Comparison of ENCODE assay signal across 8 cellular contexts in genomic region chr10:90856964-90857634, GRCh38. TPM values are rescaled to one million over a fixed set of nuclear protein-coding genes. Genes with fewer than 3 reads are reported as not detected.
DNase-seq lines count a peak whose midpoint lies in the region; ATAC-seq and TF ChIP-seq lines count a peak whose summit lies in the region.

No MANE protein-coding gene starts in this region.

- peaks cover 36% of the 10 kb centered on the region for H3K27me3 Mint-ChIP-seq in IgD-negative memory B cell

- no peaks in the 10 kb centered on the region for H4K20me1 ChIP-seq in mammary epithelial cell (ENCODE audit: insufficient read depth, low read length)

- H3K79me2 ChIP-seq in mammary epithelial cell (ENCODE audit: insufficient read depth, low read length): peaks cover 56% of the 10 kb centered on the region

- peaks cover 0 to 9% (median 6%) of the 10 kb centered on the region in 3 donors for H3K4me1 Mint-ChIP-seq in IgD-negative memory B cell

- H3K4me3 ChIP-seq in mammary epithelial cell (replicated peaks in 1 of 3; ENCODE audit: insufficient read depth in 1 of 3, low read depth in 2 of 3, low read length in 3 of 3) (peak overlapping the region; percentile 57 to 98 (median 95)), mesodermal cell (ENCODE audit: extremely low read depth, insufficient read depth, low read length, poor library complexity, severe bottlenecking) (peak overlapping the region; percentile 54), aorta (ENCODE audit: low read length in 2 of 2) (peak overlapping the region; percentile 85 to 88)

- H3K36me3 Mint-ChIP-seq in IgD-negative memory B cell: no peaks in the 10 kb centered on the region

- TF ChIP-seq CTCF in mammary epithelial cell (conservative IDR thresholded peaks at IDR 0.05 in 1 of 2, IDR thresholded peaks at IDR 0.05 in 1 of 2; ENCODE audit: extremely low read depth in 1 of 2, insufficient read depth in 1 of 2, low read depth in 1 of 2, low read length in 2 of 2): no peak

- DNase-seq in mammary epithelial cell: peak; percentile 43
- peak; percentile 54 to 73 for DNase-seq in aorta
- no peak for DNase-seq in activated gamma-delta T cell treated with Interleukin-2 at 50 U/mL for 16 hours
- DNase-seq in SKM-1 treated with dmso at 0.1 percent for 144 hours (lab: John Stamatoyannopoulos, UW; ENCODE audit: unreplicated experiment): no peak
- no peak for DNase-seq in AG20443 (ENCODE audit: low spot score)

- no peaks in the 10 kb centered on the region for H3K27me3 ChIP-seq in mammary epithelial cell (ENCODE audit: insufficient read depth, low read length)
- no peaks in the 10 kb centered on the region for H3K27me3 ChIP-seq in aorta (ENCODE audit: control insufficient read depth in 1 of 2, insufficient read depth in 2 of 2, low read length in 1 of 2)

- peak overlapping the region; percentile 91 for H2AFZ ChIP-seq in mammary epithelial cell (ENCODE audit: low read depth, low read length)

- BruUV-seq in mammary epithelial cell (replicated peaks; lab: Mats Ljungman, UMichigan): no TSS peak

- in situ Hi-C loops in mammary epithelial cell (cut with MboI; ENCODE audit: low sequenced_read_pairs in 2 of 2): loop anchor here in 1 of 2 donors (5.0 to 25.0 kb wide), 4 partner anchors 62 to 870 kb away; no protein-coding TSS in a partner anchor

- peak overlapping the region; percentile 79 for H3K4me2 ChIP-seq in mammary epithelial cell (ENCODE audit: insufficient read depth, low read depth, low read length)

- intact Hi-C loops in mammary epithelial cell (cut with micrococcal nuclease): loop anchor here (1.0 to 2.0 kb wide), 2 partner anchors 22 to 40 kb away; no protein-coding TSS in a partner anchor
- intact Hi-C loops in aorta (cut with DNase I): loop anchor here in 1 of 2 donors (5.0 kb wide), 1 partner anchor 1065 kb away; no protein-coding TSS in a partner anchor

- peak overlapping the region in 1 of 3 donors; percentile 81 for H3K27ac Mint-ChIP-seq in IgD-negative memory B cell

- H3K36me3 ChIP-seq in mammary epithelial cell (ENCODE audit: insufficient read depth, low read length) (no peaks in the 10 kb centered on the region), mesodermal cell (ENCODE audit: control insufficient read depth, insufficient read depth, low read length) (no peaks in the 10 kb centered on the region), aorta (ENCODE audit: control insufficient read depth in 1 of 2, insufficient read depth in 2 of 2, low read length in 1 of 2) (no peaks in the 10 kb centered on the region)

- H3K9me3 Mint-ChIP-seq in IgD-negative memory B cell: no peaks in the 10 kb centered on the region

- H3K4me1 ChIP-seq in mammary epithelial cell (ENCODE audit: insufficient read depth, low read length) (peaks cover 22% of the 10 kb centered on the region), mesodermal cell (ENCODE audit: control insufficient read depth, insufficient read depth, low read length, poor library complexity, severe bottlenecking) (peaks cover 9% of the 10 kb centered on the region), aorta (ENCODE audit: control insufficient read depth in 1 of 2, insufficient read depth in 2 of 2, low read length in 2 of 2) (no peaks in the 10 kb centered on the region)

- CTCF ChIA-PET in mammary epithelial cell (lab: Charles Lee; ENCODE audit: low non-redundant PET): interaction anchor here (0.6 kb wide), 1 partner anchor 193 kb away, joined by 6 read pairs; no protein-coding TSS in a partner anchor

- ATAC-seq in GM18907 (IDR thresholded peaks at IDR 0.05; ENCODE audit: unreplicated experiment): peak; percentile 4
- ATAC-seq in aorta (ENCODE audit: low FRiP score): peak; percentile 31

- H3K4me3 Mint-ChIP-seq in IgD-negative memory B cell: peak overlapping the region; percentile 61 to 95 (median 88)

- dilution Hi-C loops in mammary epithelial cell (cut with HindIII; ENCODE audit: low sequenced_read_pairs): no loop called here

- H3K9me3 ChIP-seq in mammary epithelial cell (replicated peaks; ENCODE audit: insufficient read depth, low read length): no peaks in the 10 kb centered on the region
- no peaks in the 10 kb centered on the region for H3K9me3 ChIP-seq in mesodermal cell (ENCODE audit: control insufficient read depth, low read length)
- no peaks in the 10 kb centered on the region for H3K9me3 ChIP-seq in aorta (ENCODE audit: control insufficient read depth, low read length)

- H3K27ac ChIP-seq in mammary epithelial cell (ENCODE audit: insufficient read depth, low read depth, low read length): peak overlapping the region; percentile 63
- H3K27ac ChIP-seq in mesodermal cell (ENCODE audit: low read depth, low read length, severe bottlenecking): no peak overlapping the region
- no peak overlapping the region for H3K27ac ChIP-seq in aorta (ENCODE audit: low read depth in 1 of 2, low read length in 2 of 2)

- peak overlapping the region; percentile 66 for H3K9ac ChIP-seq in mammary epithelial cell (ENCODE audit: insufficient read depth, low read length)

- 29% methylated on average over 28 of the region's 59 CpGs for WGBS in mammary epithelial cell (ENCODE audit: low coverage, missing lambda C conversion rate)
- 3 to 4% methylated on average over 44 to 58 of the region's 59 CpGs for WGBS in mesodermal cell (ENCODE audit: insufficient coverage in 2 of 2), 2 experiments
- WGBS in aorta, 2 donors: 8 to 10% methylated on average over 55 to 59 of the region's 59 CpGs

RNA-seq across cellular contexts. Expression of gene HTR7, which starts 0.7 kb away (rescaled TPM):
- polyA plus RNA-seq in IgD-negative memory B cell (not detected), mammary epithelial cell (19.5 TPM), aorta (1 to 10 TPM; 2.1 to 2.5 TPM)
- total RNA-seq in mammary epithelial cell (10 to 100 TPM; 20.2 to 24.1 TPM), aorta (1 to 10 TPM; 1.3 to 3.1 TPM)
- 14.0 TPM for polyA minus RNA-seq in mammary epithelial cell
- 1.3 TPM for polyA plus RNA-seq in mesodermal cell (2013, experiment 1 of 2)
- polyA plus RNA-seq in mesodermal cell (2013, experiment 2 of 2): 1.7 TPM

RNA-seq across cellular contexts. Expression of gene RPP30, which starts 14.7 kb away (rescaled TPM):
- polyA plus RNA-seq in IgD-negative memory B cell: 49.8 TPM
- total RNA-seq in mammary epithelial cell: 10 to 100 TPM; 32.3 to 38.8 TPM
- polyA plus RNA-seq in mammary epithelial cell: 29.7 TPM
- polyA minus RNA-seq in mammary epithelial cell: 50.3 TPM
- 71.8 TPM for polyA plus RNA-seq in mesodermal cell (2013, experiment 1 of 2)
- polyA plus RNA-seq in mesodermal cell (2013, experiment 2 of 2): 76.2 TPM
- 10 to 100 TPM; 25.2 to 28.0 TPM for total RNA-seq in aorta
- 10 to 100 TPM; 28.3 to 42.6 TPM for polyA plus RNA-seq in aorta

Comparison
In these comparisons a context has a peak if more than half of its experiments do, and no peak if none do; other contexts are left out.
1. DNase-seq: peak in mammary epithelial cell (single experiment) and aorta (2 of 2); none in activated gamma-delta T cell treated with Interleukin-2 at 50 U/mL for 16 hours (single experiment), SKM-1 treated with dmso at 0.1 percent for 144 hours (single experiment) and AG20443 (single experiment).
2. Peak in every context shown above with its lines, with median percentiles within 50 percentile points of each other: H3K4me3 ChIP-seq.